ENCODE assay signal across 1 cellular context in genomic region chr20:10800288-10800687, GRCh38.
TF ChIP-seq lines count a peak whose summit lies in the region.

No MANE protein-coding gene starts in this region.

TF ChIP-seq in HepG2, 621 proteins besides CTCF, POLR2A, EP300 and RAD21 (continued from another document and continues in another):
- TF ChIP-seq ZSCAN5A (CRISPR knock-in tag; IDR thresholded peaks at IDR 0.05; ENCODE audit: borderline replicate concordance) (no peak), GABPA (IDR thresholded peaks at IDR 0.05; ENCODE audit: low read depth, low read length) (no peak), GABPA (CRISPR knock-in tag; IDR thresholded peaks at IDR 0.05; ENCODE audit: low read depth) (no peak), AKAP8 (CRISPR knock-in tag; IDR thresholded peaks at IDR 0.05) (no peak), HOXD1 (CRISPR knock-in tag; IDR thresholded peaks at IDR 0.05) (no peak), IRF9 (CRISPR knock-in tag; IDR thresholded peaks at IDR 0.05; ENCODE audit: borderline replicate concordance) (no peak), NRL (CRISPR knock-in tag; IDR thresholded peaks at IDR 0.05; ENCODE audit: borderline replicate concordance) (no peak), NFIB (CRISPR knock-in tag; IDR thresholded peaks at IDR 0.05; ENCODE audit: borderline replicate concordance) (no peak), ATF6 (CRISPR knock-in tag; conservative IDR thresholded peaks at IDR 0.05) (no peak), SAFB2 (CRISPR knock-in tag; IDR thresholded peaks at IDR 0.05; ENCODE audit: borderline replicate concordance, low read depth) (no peak), PAXIP1 (CRISPR knock-in tag; conservative IDR thresholded peaks at IDR 0.05) (peak; percentile 65), HNF1A (IDR thresholded peaks at IDR 0.05; ENCODE audit: low read depth) (peak; percentile 20; the same call in 1 of the 2 replicates), HNF1A (CRISPR knock-in tag; IDR thresholded peaks at IDR 0.05; ENCODE audit: borderline replicate concordance) (no peak), KAT7 (CRISPR knock-in tag; IDR thresholded peaks at IDR 0.05; ENCODE audit: borderline replicate concordance) (no peak), POGK (CRISPR knock-in tag; conservative IDR thresholded peaks at IDR 0.05) (no peak), GLMP (CRISPR knock-in tag; IDR thresholded peaks at IDR 0.05; ENCODE audit: borderline replicate concordance) (no peak), FOXO4 (CRISPR knock-in tag; conservative IDR thresholded peaks at IDR 0.05) (no peak), ZNF205 (CRISPR knock-in tag; IDR thresholded peaks at IDR 0.05) (no peak), AKNA (CRISPR knock-in tag; IDR thresholded peaks at IDR 0.05; ENCODE audit: borderline replicate concordance) (no peak)
